In genomic region chr18:939958-940357, GRCh38 we compare ENCODE assay signal across 25 cellular contexts. TPM values are rescaled to one million over a fixed set of nuclear protein-coding genes. Genes with fewer than 3 reads are reported as not detected.
"Had no signal": no experiment of that assay in that cellular context is flagged by ENCODE, and none has a peak within 500 bp of the region (broad histone marks: within the 10 kb centered on the region; RNA-seq: fewer than 3 reads in every experiment).

No MANE protein-coding gene starts in this region.

- ATAC-seq: activated CD4-positive, alpha-beta T cell treated with anti-CD3 and anti-CD28 coated beads for 36 hours; activated T-helper 17 cell treated with anti-CD3 and anti-CD28 coated beads, Interleukin-2, amount 50 U/mL, for 72 hours; T-helper 17 cell had no signal

- H3K4me3 Mint-ChIP-seq: activated CD4-positive, alpha-beta memory T cell treated with anti-CD3 and anti-CD28 coated beads, Interleukin-2, amount 10 ng/mL, durations not matched to agents 7 days and 5 days; activated CD4-positive, alpha-beta T cell treated with anti-CD3 and anti-CD28 coated beads for 36 hours; activated naive CD4-positive, alpha-beta T cell treated with anti-CD3 and anti-CD28 coated beads, Interleukin-2, amount 10 ng/mL, durations not matched to agents 7 days and 5 days; activated naive CD8-positive, alpha-beta T cell treated with anti-CD3 and anti-CD28 coated beads for 36 hours; activated T-helper 17 cell treated with anti-CD3 and anti-CD28 coated beads, Interleukin-2, amount 50 U/mL, for 72 hours; T-helper 17 cell had no signal

- H3K27ac Mint-ChIP-seq: activated CD4-positive, alpha-beta memory T cell treated with anti-CD3 and anti-CD28 coated beads, Interleukin-2, amount 10 ng/mL, durations not matched to agents 7 days and 5 days; activated CD4-positive, alpha-beta T cell treated with anti-CD3 and anti-CD28 coated beads for 36 hours; activated naive CD4-positive, alpha-beta T cell treated with anti-CD3 and anti-CD28 coated beads, Interleukin-2, amount 10 ng/mL, durations not matched to agents 7 days and 5 days; activated naive CD8-positive, alpha-beta T cell treated with anti-CD3 and anti-CD28 coated beads for 36 hours; activated T-helper 17 cell treated with anti-CD3 and anti-CD28 coated beads, Interleukin-2, amount 50 U/mL, for 72 hours; T-helper 17 cell had no signal

- H3K9me3 Mint-ChIP-seq: activated CD4-positive, alpha-beta memory T cell treated with anti-CD3 and anti-CD28 coated beads, Interleukin-2, amount 10 ng/mL, durations not matched to agents 7 days and 5 days; activated naive CD4-positive, alpha-beta T cell treated with anti-CD3 and anti-CD28 coated beads, Interleukin-2, amount 10 ng/mL, durations not matched to agents 7 days and 5 days; activated naive CD8-positive, alpha-beta T cell treated with anti-CD3 and anti-CD28 coated beads for 36 hours; activated T-helper 17 cell treated with anti-CD3 and anti-CD28 coated beads, Interleukin-2, amount 50 U/mL, for 72 hours had no signal

- H3K27ac ChIP-seq: VCaP had no signal

- H3K4me1 Mint-ChIP-seq: activated CD4-positive, alpha-beta memory T cell treated with anti-CD3 and anti-CD28 coated beads, Interleukin-2, amount 10 ng/mL, durations not matched to agents 7 days and 5 days; activated CD4-positive, alpha-beta T cell treated with anti-CD3 and anti-CD28 coated beads for 36 hours; activated naive CD4-positive, alpha-beta T cell treated with anti-CD3 and anti-CD28 coated beads, Interleukin-2, amount 10 ng/mL, durations not matched to agents 7 days and 5 days; activated naive CD8-positive, alpha-beta T cell treated with anti-CD3 and anti-CD28 coated beads for 36 hours; activated T-helper 17 cell treated with anti-CD3 and anti-CD28 coated beads, Interleukin-2, amount 50 U/mL, for 72 hours; T-helper 17 cell had no signal

- DNase-seq: activated CD4-positive, alpha-beta memory T cell treated with anti-CD3 and anti-CD28 coated beads, Interleukin-2, amount 10 ng/mL, durations not matched to agents 7 days and 5 days; activated CD4-positive, alpha-beta T cell treated with anti-CD3 and anti-CD28 coated beads for 36 hours; activated CD4-positive, alpha-beta T cell treated with anti-CD3 and anti-CD28 coated beads, Interleukin-2, amount 50 U/mL, for 1 hour; activated gamma-delta T cell treated with Interleukin-2 at 50 U/mL for 16 hours; activated naive CD4-positive, alpha-beta T cell treated with anti-CD3 and anti-CD28 coated beads, Interleukin-2, amount 10 ng/mL, durations not matched to agents 7 days and 5 days; activated naive CD8-positive, alpha-beta T cell treated with anti-CD3 and anti-CD28 coated beads for 36 hours; activated T-cell treated with anti-CD3 and anti-CD28 coated beads for 4 hours; activated T-cell treated with anti-CD3 and anti-CD28 coated beads, Interleukin-2, amount 50 U/mL, for 48 hours; KG1; MV-4-11; NCI-H1092 treated with DMSO at 0.1 percent for 48 hours; NCI-H1417 treated with DMSO at 0.1 percent for 48 hours; NCI-H1694; NCI-H2029; NCI-H2107; NCI-H510A treated with DMSO at 0.1 percent for 48 hours; NCI-H69; SIG-M5; T-helper 17 cell; T-helper 9 cell had no signal

- H3K36me3 Mint-ChIP-seq: activated naive CD4-positive, alpha-beta T cell treated with anti-CD3 and anti-CD28 coated beads, Interleukin-2, amount 10 ng/mL, durations not matched to agents 7 days and 5 days; activated naive CD8-positive, alpha-beta T cell treated with anti-CD3 and anti-CD28 coated beads for 36 hours had no signal

RNA-seq across cellular contexts. Expression of gene ADCYAP1, which starts 35.3 kb away (rescaled TPM):
- total RNA-seq: activated CD4-positive, alpha-beta memory T cell treated with anti-CD3 and anti-CD28 coated beads, Interleukin-2, amount 10 ng/mL, durations not matched to agents 7 days and 5 days; activated CD4-positive, alpha-beta T cell treated with anti-CD3 and anti-CD28 coated beads for 36 hours; activated CD8-positive, alpha-beta memory T cell treated with anti-CD3 and anti-CD28 coated beads for 36 hours; activated naive CD8-positive, alpha-beta T cell treated with anti-CD3 and anti-CD28 coated beads for 36 hours; activated T-helper 17 cell treated with anti-CD3 and anti-CD28 coated beads, Interleukin-2, amount 50 U/mL, for 72 hours; LHCN-M2; RPMI7951; T-helper 17 cell had no signal
